Comparison of ENCODE assay signal across 1 cellular context in the genomic region with DNA sequence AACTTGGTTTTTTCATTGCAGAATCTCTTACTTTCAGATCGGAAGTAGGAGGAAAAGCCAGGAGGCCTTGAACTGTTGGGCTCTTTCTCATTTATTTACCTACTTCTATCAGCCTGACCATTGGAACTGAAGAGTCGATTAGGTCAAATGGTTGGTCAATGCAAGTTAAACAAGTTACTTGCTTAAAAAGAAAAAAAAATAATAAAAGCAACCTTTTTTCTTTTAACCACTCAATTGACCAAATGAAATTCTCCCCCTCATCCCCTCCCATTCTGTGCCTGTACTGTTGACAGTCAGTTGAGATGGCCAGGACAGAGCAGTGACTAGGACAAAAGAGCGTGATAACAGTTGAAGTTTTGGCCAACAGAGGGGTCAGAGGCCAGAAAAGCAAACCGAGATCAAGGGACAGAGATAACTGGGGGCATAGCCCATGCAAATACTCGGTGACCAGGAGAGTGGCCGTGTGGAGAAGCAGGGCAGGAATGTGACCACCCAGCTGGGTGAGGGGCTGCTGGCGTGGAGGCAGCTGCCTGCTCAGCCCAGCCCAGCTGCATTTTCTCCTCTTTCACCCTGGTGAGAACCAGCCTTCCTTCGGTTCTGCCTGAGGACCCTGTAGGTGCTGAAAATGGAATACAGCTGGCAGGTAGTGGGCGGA.
TF ChIP-seq lines count a peak whose summit lies in the region.

No MANE protein-coding gene starts in this region.

TF ChIP-seq in K562, 482 proteins besides CTCF, POLR2A, EP300 and RAD21 (continued from another document):
- TF ChIP-seq, protein P1, sequence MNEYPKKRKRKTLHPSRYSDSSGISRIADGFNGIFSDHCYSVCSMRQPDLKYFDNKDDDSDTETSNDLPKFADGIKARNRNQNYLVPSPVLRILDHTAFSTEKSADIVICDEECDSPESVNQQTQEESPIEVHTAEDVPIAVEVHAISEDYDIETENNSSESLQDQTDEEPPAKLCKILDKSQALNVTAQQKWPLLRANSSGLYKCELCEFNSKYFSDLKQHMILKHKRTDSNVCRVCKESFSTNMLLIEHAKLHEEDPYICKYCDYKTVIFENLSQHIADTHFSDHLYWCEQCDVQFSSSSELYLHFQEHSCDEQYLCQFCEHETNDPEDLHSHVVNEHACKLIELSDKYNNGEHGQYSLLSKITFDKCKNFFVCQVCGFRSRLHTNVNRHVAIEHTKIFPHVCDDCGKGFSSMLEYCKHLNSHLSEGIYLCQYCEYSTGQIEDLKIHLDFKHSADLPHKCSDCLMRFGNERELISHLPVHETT (CRISPR knock-in tag; conservative IDR thresholded peaks at IDR 0.05 in 1 of 2, IDR thresholded peaks at IDR 0.05 in 1 of 2): 0 out of 4 replicates have a peak, but pooled peaks of 1 of the 2 experiments have one; percentile 39
- TF ChIP-seq JUND (IDR thresholded peaks at IDR 0.05; ENCODE audit: borderline replicate concordance, low read depth, low read length): no peak
- peak; percentile 49; the same call in 1 of the 3 replicates for TF ChIP-seq JUND (tag; IDR thresholded peaks at IDR 0.05; ENCODE audit: borderline replicate concordance, low read depth, low read length)
- TF ChIP-seq ZKSCAN8 (CRISPR knock-in tag; IDR thresholded peaks at IDR 0.05): peak; percentile 39; the same call in 1 of the 2 replicates
- peak; percentile 69 for TF ChIP-seq NR2C1 (IDR thresholded peaks at IDR 0.05)
- TF ChIP-seq NR2C1 (tag; IDR thresholded peaks at IDR 0.05): peak; percentile 86
- peak; percentile 65 for TF ChIP-seq SOX6 (IDR thresholded peaks at IDR 0.05)
- 0 out of 2 replicates have a peak, but pooled peaks have one; percentile 17 for TF ChIP-seq HDAC2 (IDR thresholded peaks at IDR 0.05)
- TF ChIP-seq CTBP1 (IDR thresholded peaks at IDR 0.05; ENCODE audit: borderline replicate concordance): no peak
- 0 out of 2 replicates have a peak, but pooled peaks have one; percentile 27 for TF ChIP-seq ZNF644 (tag; IDR thresholded peaks at IDR 0.05; ENCODE audit: low read depth)
- TF ChIP-seq ZNF197 (CRISPR knock-in tag; IDR thresholded peaks at IDR 0.05; ENCODE audit: low read depth): 0 out of 2 replicates have a peak, but pooled peaks have one; percentile 65
- TF ChIP-seq, protein P2, sequence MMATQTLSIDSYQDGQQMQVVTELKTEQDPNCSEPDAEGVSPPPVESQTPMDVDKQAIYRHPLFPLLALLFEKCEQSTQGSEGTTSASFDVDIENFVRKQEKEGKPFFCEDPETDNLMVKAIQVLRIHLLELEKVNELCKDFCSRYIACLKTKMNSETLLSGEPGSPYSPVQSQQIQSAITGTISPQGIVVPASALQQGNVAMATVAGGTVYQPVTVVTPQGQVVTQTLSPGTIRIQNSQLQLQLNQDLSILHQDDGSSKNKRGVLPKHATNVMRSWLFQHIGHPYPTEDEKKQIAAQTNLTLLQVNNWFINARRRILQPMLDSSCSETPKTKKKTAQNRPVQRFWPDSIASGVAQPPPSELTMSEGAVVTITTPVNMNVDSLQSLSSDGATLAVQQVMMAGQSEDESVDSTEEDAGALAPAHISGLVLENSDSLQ (IDR thresholded peaks at IDR 0.05): peak; percentile 52; the same call in 1 of the 2 replicates
- no peak for TF ChIP-seq BHLHE40 (IDR thresholded peaks at IDR 0.05; ENCODE audit: low read length)
- TF ChIP-seq MEIS2 (IDR thresholded peaks at IDR 0.05; ENCODE audit: partially characterized antibody): peak; percentile 54
- peak; percentile 76 for TF ChIP-seq DPF2 (IDR thresholded peaks at IDR 0.05)
- TF ChIP-seq, protein P3, sequence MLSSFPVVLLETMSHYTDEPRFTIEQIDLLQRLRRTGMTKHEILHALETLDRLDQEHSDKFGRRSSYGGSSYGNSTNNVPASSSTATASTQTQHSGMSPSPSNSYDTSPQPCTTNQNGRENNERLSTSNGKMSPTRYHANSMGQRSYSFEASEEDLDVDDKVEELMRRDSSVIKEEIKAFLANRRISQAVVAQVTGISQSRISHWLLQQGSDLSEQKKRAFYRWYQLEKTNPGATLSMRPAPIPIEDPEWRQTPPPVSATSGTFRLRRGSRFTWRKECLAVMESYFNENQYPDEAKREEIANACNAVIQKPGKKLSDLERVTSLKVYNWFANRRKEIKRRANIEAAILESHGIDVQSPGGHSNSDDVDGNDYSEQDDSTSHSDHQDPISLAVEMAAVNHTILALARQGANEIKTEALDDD (IDR thresholded peaks at IDR 0.05): peak; percentile 59
- no peak for TF ChIP-seq ZNF384 (IDR thresholded peaks at IDR 0.05; ENCODE audit: low read depth, low read length)
- TF ChIP-seq LEF1 (IDR thresholded peaks at IDR 0.05): 0 out of 2 replicates have a peak, but pooled peaks have one; percentile 32
- TF ChIP-seq EGR1 (conservative IDR thresholded peaks at IDR 0.05): no peak
- TF ChIP-seq, protein P4, sequence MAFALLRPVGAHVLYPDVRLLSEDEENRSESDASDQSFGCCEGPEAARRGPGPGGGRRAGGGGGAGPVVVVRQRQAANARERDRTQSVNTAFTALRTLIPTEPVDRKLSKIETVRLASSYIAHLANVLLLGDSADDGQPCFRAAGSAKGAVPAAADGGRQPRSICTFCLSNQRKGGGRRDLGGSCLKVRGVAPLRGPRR (CRISPR knock-in tag; IDR thresholded peaks at IDR 0.05): no peak
- TF ChIP-seq, protein P5, sequence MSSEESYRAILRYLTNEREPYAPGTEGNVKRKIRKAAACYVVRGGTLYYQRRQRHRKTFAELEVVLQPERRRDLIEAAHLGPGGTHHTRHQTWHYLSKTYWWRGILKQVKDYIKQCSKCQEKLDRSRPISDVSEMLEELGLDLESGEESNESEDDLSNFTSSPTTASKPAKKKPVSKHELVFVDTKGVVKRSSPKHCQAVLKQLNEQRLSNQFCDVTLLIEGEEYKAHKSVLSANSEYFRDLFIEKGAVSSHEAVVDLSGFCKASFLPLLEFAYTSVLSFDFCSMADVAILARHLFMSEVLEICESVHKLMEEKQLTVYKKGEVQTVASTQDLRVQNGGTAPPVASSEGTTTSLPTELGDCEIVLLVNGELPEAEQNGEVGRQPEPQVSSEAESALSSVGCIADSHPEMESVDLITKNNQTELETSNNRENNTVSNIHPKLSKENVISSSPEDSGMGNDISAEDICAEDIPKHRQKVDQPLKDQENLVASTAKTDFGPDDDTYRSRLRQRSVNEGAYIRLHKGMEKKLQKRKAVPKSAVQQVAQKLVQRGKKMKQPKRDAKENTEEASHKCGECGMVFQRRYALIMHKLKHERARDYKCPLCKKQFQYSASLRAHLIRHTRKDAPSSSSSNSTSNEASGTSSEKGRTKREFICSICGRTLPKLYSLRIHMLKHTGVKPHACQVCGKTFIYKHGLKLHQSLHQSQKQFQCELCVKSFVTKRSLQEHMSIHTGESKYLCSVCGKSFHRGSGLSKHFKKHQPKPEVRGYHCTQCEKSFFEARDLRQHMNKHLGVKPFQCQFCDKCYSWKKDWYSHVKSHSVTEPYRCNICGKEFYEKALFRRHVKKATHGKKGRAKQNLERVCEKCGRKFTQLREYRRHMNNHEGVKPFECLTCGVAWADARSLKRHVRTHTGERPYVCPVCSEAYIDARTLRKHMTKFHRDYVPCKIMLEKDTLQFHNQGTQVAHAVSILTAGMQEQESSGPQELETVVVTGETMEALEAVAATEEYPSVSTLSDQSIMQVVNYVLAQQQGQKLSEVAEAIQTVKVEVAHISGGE (CRISPR knock-in tag; IDR thresholded peaks at IDR 0.05): peak in 1 of 3 experiments; percentile 35; a peak in 1 of 6 replicates
- no peak for TF ChIP-seq RFX1 (IDR thresholded peaks at IDR 0.05)
